In genomic region chr6:31795616-31796298, GRCh38 we compare ENCODE assay signal across 1 cellular context.
TF ChIP-seq lines count a peak whose summit lies in the region.

VARS1 (minus strand) TSS chr6:31795752; CDS start chr6:31795217, 535 bp downstream.

TF ChIP-seq in HepG2, 621 proteins besides CTCF, POLR2A, EP300 and RAD21 (continued from another document and continues in another):
- TF ChIP-seq PBX3 (CRISPR knock-in tag; IDR thresholded peaks at IDR 0.05; ENCODE audit: borderline replicate concordance) (no peak), ZNF143 (CRISPR knock-in tag; IDR thresholded peaks at IDR 0.05) (peak; percentile 31; the same call in 1 of the 2 replicates), MLX (CRISPR knock-in tag; IDR thresholded peaks at IDR 0.05) (peak; percentile 17; the same call in 1 of the 2 replicates), ZBTB7B (CRISPR knock-in tag; IDR thresholded peaks at IDR 0.05) (peak; percentile 80), ZNF546 (CRISPR knock-in tag; conservative IDR thresholded peaks at IDR 0.05) (0 out of 2 replicates have a peak, but pooled peaks have one; percentile 39), ZNF564 (CRISPR knock-in tag; IDR thresholded peaks at IDR 0.05) (0 out of 2 replicates have a peak, but pooled peaks have one; percentile 22), CERS6 (CRISPR knock-in tag; IDR thresholded peaks at IDR 0.05) (no peak), FOXO4 (CRISPR knock-in tag; conservative IDR thresholded peaks at IDR 0.05) (no peak), PITX1 (CRISPR knock-in tag; IDR thresholded peaks at IDR 0.05) (peak; percentile 67; the same call in 1 of the 2 replicates), ZBTB25 (CRISPR knock-in tag; IDR thresholded peaks at IDR 0.05) (peak; percentile 64; the same call in 1 of the 2 replicates), RFX5 (IDR thresholded peaks at IDR 0.05; ENCODE audit: low read depth, low read length) (no peak), HNF4A (CRISPR knock-in tag; IDR thresholded peaks at IDR 0.05) (no peak; the same call in 1 of the 2 replicates), RELA (CRISPR knock-in tag; IDR thresholded peaks at IDR 0.05) (no peak), REL (CRISPR knock-in tag; conservative IDR thresholded peaks at IDR 0.05) (no peak), PAWR (CRISPR knock-in tag; IDR thresholded peaks at IDR 0.05; ENCODE audit: borderline replicate concordance) (no peak; the same call in 1 of the 2 replicates), ATF3 (CRISPR knock-in tag; IDR thresholded peaks at IDR 0.05) (0 out of 2 replicates have a peak, but pooled peaks have one; percentile 32), HCFC1 (IDR thresholded peaks at IDR 0.05; ENCODE audit: low read depth, low read length) (peak; percentile 47; the same call in 1 of the 2 replicates), ZNF33A (CRISPR knock-in tag; IDR thresholded peaks at IDR 0.05; ENCODE audit: borderline replicate concordance) (no peak), ISX (CRISPR knock-in tag; conservative IDR thresholded peaks at IDR 0.05) (0 out of 2 replicates have a peak, but pooled peaks have one; percentile 72), EED (CRISPR knock-in tag; IDR thresholded peaks at IDR 0.05) (peak; percentile 81; the same call in 1 of the 2 replicates), YEATS2 (CRISPR knock-in tag; IDR thresholded peaks at IDR 0.05; ENCODE audit: borderline replicate concordance) (peak; percentile 88), ZNF772 (CRISPR knock-in tag; IDR thresholded peaks at IDR 0.05) (peak; percentile 42; the same call in 1 of the 2 replicates), ZNF296 (CRISPR knock-in tag; conservative IDR thresholded peaks at IDR 0.05) (no peak), ZNF569 (CRISPR knock-in tag; IDR thresholded peaks at IDR 0.05; ENCODE audit: borderline replicate concordance) (no peak), TFDP2 (CRISPR knock-in tag; IDR thresholded peaks at IDR 0.05) (no peak), ZNF281 (CRISPR knock-in tag; IDR thresholded peaks at IDR 0.05; ENCODE audit: borderline replicate concordance) (no peak), ETV6 (CRISPR knock-in tag; conservative IDR thresholded peaks at IDR 0.05) (no peak; the same call in 1 of the 2 replicates), CHCHD3 (CRISPR knock-in tag; IDR thresholded peaks at IDR 0.05) (0 out of 2 replicates have a peak, but pooled peaks have one; percentile 59), IRF9 (CRISPR knock-in tag; IDR thresholded peaks at IDR 0.05; ENCODE audit: borderline replicate concordance) (no peak; the same call in 1 of the 2 replicates), ZNF18 (CRISPR knock-in tag; IDR thresholded peaks at IDR 0.05; ENCODE audit: insufficient replicate concordance) (peak; percentile 86), ZFP90 (CRISPR knock-in tag; IDR thresholded peaks at IDR 0.05; ENCODE audit: borderline replicate concordance) (peak; percentile 61), ZNF878 (CRISPR knock-in tag; IDR thresholded peaks at IDR 0.05) (peak; percentile 43; the same call in 1 of the 2 replicates), XRCC5 (optimal IDR thresholded peaks at IDR 0.05; ENCODE audit: low read length) (peak; percentile 96), KLF6 (CRISPR knock-in tag; IDR thresholded peaks at IDR 0.05) (peak; percentile 81), ZXDC (CRISPR knock-in tag; IDR thresholded peaks at IDR 0.05) (0 out of 2 replicates have a peak, but pooled peaks have one; percentile 16), BCL3 (CRISPR knock-in tag; IDR thresholded peaks at IDR 0.05) (peak; percentile 75), TFDP1 (CRISPR knock-in tag; IDR thresholded peaks at IDR 0.05; ENCODE audit: borderline replicate concordance) (peak; percentile 68; the same call in 1 of the 2 replicates), GABPB1 (CRISPR knock-in tag; IDR thresholded peaks at IDR 0.05) (peak; percentile 92), ZNF839 (CRISPR knock-in tag; IDR thresholded peaks at IDR 0.05; ENCODE audit: borderline replicate concordance) (0 out of 2 replicates have a peak, but pooled peaks have one; percentile 28), DMAP1 (CRISPR knock-in tag; IDR thresholded peaks at IDR 0.05) (peak; percentile 96)
